ENCODE assay signal across 23 cellular contexts in the genomic region with DNA sequence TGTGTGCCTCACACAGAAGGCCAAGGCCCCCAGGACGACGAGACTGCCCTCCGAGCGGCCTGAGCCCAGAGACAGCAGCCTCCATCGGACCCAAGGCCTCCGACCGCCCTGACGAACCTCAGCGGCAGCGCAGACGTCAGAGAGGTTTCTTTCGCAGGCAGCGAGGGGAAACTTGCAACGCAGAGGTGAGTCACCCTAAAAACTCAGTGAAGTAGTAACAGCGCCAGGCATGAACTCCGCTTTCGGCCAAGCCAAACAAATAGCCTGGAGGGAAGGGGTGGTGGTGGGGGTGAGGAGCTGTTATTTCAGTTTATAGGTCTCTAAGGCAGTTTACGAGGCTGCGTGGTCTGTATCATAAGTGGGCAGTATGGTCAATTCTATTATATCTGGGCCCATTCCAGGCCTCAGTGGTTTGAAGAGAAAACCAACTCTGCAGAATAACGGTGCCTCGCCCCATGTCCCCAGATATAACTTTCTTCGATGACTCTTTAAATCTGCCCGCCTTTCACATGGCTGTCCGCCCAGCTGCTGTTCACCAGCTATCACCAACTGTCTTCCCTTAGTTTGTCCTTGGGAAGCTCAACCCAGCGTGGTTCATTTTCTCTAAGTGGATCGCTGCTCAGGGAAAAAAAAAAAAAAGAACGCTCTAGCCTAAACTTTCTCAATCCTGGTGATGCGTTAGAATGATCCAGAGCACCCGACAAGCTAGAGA. TPM values are rescaled to one million over a fixed set of nuclear protein-coding genes. Genes with fewer than 3 reads are reported as not detected.
DNase-seq lines count a peak whose midpoint lies in the region; TF ChIP-seq lines count a peak whose summit lies in the region.
"Had no signal": no experiment of that assay in that cellular context is flagged by ENCODE, and none has a peak within 500 bp of the region (broad histone marks: within the 10 kb centered on the region; RNA-seq: fewer than 3 reads in every experiment).

No MANE protein-coding gene starts in this region.

- no peaks in the 10 kb centered on the region for H3K4me1 ChIP-seq in HEK293 (ENCODE audit: control insufficient read depth, insufficient read depth, low read length)
- H3K4me1 ChIP-seq: gastrocnemius medialis, parathyroid adenoma had no signal

- no peak overlapping the region for H3K4me3 ChIP-seq in HEK293 (ENCODE audit: low read depth, low read length)
- H3K4me3 ChIP-seq: gastrocnemius medialis, GM12878 had no signal

- no peak overlapping the region for H3K4me3 Mint-ChIP-seq in activated T-helper 1 cell treated with anti-CD3 and anti-CD28 coated beads, Interleukin-12 subunit alpha, Interleukin-12 subunit beta, Interleukin-2, Interleukin-4 antibody, amounts not matched to agents 30 ng/mL and 10 ng/mL and 1 ng/mL, durations not matched to agents 14 hours and 24 hours and 36 hours
- H3K4me3 Mint-ChIP-seq: activated naive CD8-positive, alpha-beta T cell treated with anti-CD3 and anti-CD28 coated beads, Interleukin-2, amount 10 ng/mL, durations not matched to agents 7 days and 5 days; CD4-positive, alpha-beta memory T cell; memory B cell; natural killer cell treated with Interleukin-12 subunit alpha and Interleukin-12 subunit beta and Interleukin-15 and Interleukin-18, amount 100 ng/mL, for 72 hours had no signal

- no peaks in the 10 kb centered on the region for H3K27me3 Mint-ChIP-seq in activated T-helper 1 cell treated with anti-CD3 and anti-CD28 coated beads, Interleukin-12 subunit alpha, Interleukin-12 subunit beta, Interleukin-2, Interleukin-4 antibody, amounts not matched to agents 30 ng/mL and 10 ng/mL and 1 ng/mL, durations not matched to agents 14 hours and 24 hours and 36 hours (ENCODE audit: insufficient read depth)
- H3K27me3 Mint-ChIP-seq: activated naive CD8-positive, alpha-beta T cell treated with anti-CD3 and anti-CD28 coated beads, Interleukin-2, amount 10 ng/mL, durations not matched to agents 7 days and 5 days; natural killer cell treated with Interleukin-12 subunit alpha and Interleukin-12 subunit beta and Interleukin-15 and Interleukin-18, amount 100 ng/mL, for 72 hours had no signal

- DNase-seq in activated T-helper 1 cell treated with anti-CD3 and anti-CD28 coated beads, Interleukin-12 subunit alpha, Interleukin-12 subunit beta, Interleukin-2, Interleukin-4 antibody, amounts not matched to agents 30 ng/mL and 10 ng/mL and 1 ng/mL, durations not matched to agents 14 hours and 24 hours and 36 hours (ENCODE audit: low spot score): no peak
- DNase-seq in iris pigment epithelial cell (ENCODE audit: low read depth) (peak; percentile 86), ureter (ENCODE audit: low spot score) (peak; percentile 74), cerebellar nuclear complex (lab: John Stamatoyannopoulos, UW) (no peak), NCI-H146 (lab: John Stamatoyannopoulos, UW) (no peak), SW480 (ENCODE audit: low spot score) (no peak)
- no peak for DNase-seq in activated effector memory CD4-positive, alpha-beta T cell treated with anti-CD3 and anti-CD28 coated beads, Interleukin-2, amount 50 U/mL, for 16 hours
- DNase-seq: activated CD4-positive, alpha-beta T cell treated with anti-CD3 and anti-CD28 coated beads for 48 hours; activated naive CD8-positive, alpha-beta T cell treated with anti-CD3 and anti-CD28 coated beads, Interleukin-2, amount 10 ng/mL, durations not matched to agents 7 days and 5 days; brain microvascular endothelial cell; CD4-positive, alpha-beta memory T cell; cortex of kidney; gastrocnemius medialis; Kasumi-1; NCI-H2107; NCI-H526 treated with DMSO at 0.1 percent for 48 hours had no signal

- H3K4me1 Mint-ChIP-seq in activated T-helper 1 cell treated with anti-CD3 and anti-CD28 coated beads, Interleukin-12 subunit alpha, Interleukin-12 subunit beta, Interleukin-2, Interleukin-4 antibody, amounts not matched to agents 30 ng/mL and 10 ng/mL and 1 ng/mL, durations not matched to agents 14 hours and 24 hours and 36 hours (ENCODE audit: low read depth): no peaks in the 10 kb centered on the region
- H3K4me1 Mint-ChIP-seq: activated naive CD8-positive, alpha-beta T cell treated with anti-CD3 and anti-CD28 coated beads, Interleukin-2, amount 10 ng/mL, durations not matched to agents 7 days and 5 days had no signal

- no peaks in the 10 kb centered on the region for H3K9me3 ChIP-seq in HEK293 (ENCODE audit: control insufficient read depth, insufficient read depth, low read depth, low read length)
- H3K9me3 ChIP-seq: gastrocnemius medialis had no signal

- CTCF ChIA-PET in HEK293 (lab: Yijun Ruan, JAX): interaction anchor here (0.7 kb wide), 1 partner anchor 85 kb away, joined by 3 read pairs; no protein-coding TSS in a partner anchor

- H3K27ac Mint-ChIP-seq in activated T-helper 1 cell treated with anti-CD3 and anti-CD28 coated beads, Interleukin-12 subunit alpha, Interleukin-12 subunit beta, Interleukin-2, Interleukin-4 antibody, amounts not matched to agents 30 ng/mL and 10 ng/mL and 1 ng/mL, durations not matched to agents 14 hours and 24 hours and 36 hours: peak overlapping the region; percentile 63
- H3K27ac Mint-ChIP-seq: activated naive CD8-positive, alpha-beta T cell treated with anti-CD3 and anti-CD28 coated beads, Interleukin-2, amount 10 ng/mL, durations not matched to agents 7 days and 5 days; activated T-helper 2 cell treated with anti-CD3 and anti-CD28 coated beads, Interferon-gamma antibody, Interleukin-2, Interleukin-4, amounts not matched to agents 10 μg/mL and 5 μg/mL and 100 μg/mL, durations not matched to agents 14 hours and 24 hours and 36 hours; CD4-positive, alpha-beta memory T cell; memory B cell; natural killer cell treated with Interleukin-12 subunit alpha and Interleukin-12 subunit beta and Interleukin-15 and Interleukin-18, amount 100 ng/mL, for 72 hours had no signal

- intact Hi-C loops in activated T-helper 1 cell treated with anti-CD3 and anti-CD28 coated beads, Interleukin-12 subunit alpha, Interleukin-12 subunit beta, Interleukin-2, Interleukin-4 antibody, amounts not matched to agents 30 ng/mL and 10 ng/mL and 1 ng/mL, durations not matched to agents 14 hours and 24 hours and 36 hours (cut with micrococcal nuclease): no loop called here

- peaks cover 9% of the 10 kb centered on the region for H3K9me3 Mint-ChIP-seq in activated T-helper 1 cell treated with anti-CD3 and anti-CD28 coated beads, Interleukin-12 subunit alpha, Interleukin-12 subunit beta, Interleukin-2, Interleukin-4 antibody, amounts not matched to agents 30 ng/mL and 10 ng/mL and 1 ng/mL, durations not matched to agents 14 hours and 24 hours and 36 hours

- H3K27ac ChIP-seq in HEK293 (ENCODE audit: extremely low read depth, low read depth, low read length): no peak overlapping the region
- H3K27ac ChIP-seq: brain microvascular endothelial cell, gastrocnemius medialis, parathyroid adenoma had no signal

- TF ChIP-seq CTCF in HEK293 (tag by site-specific recombination; IDR thresholded peaks at IDR 0.05): no peak

- H3K36me3 ChIP-seq in HEK293 (ENCODE audit: control insufficient read depth in 2 of 2, insufficient read depth in 1 of 2, low read length in 2 of 2): no peaks in the 10 kb centered on the region
- H3K36me3 ChIP-seq: brain microvascular endothelial cell, gastrocnemius medialis had no signal

- POLR2A ChIA-PET in HEK293 (lab: Yijun Ruan, JAX): no interaction called here

- no peaks in the 10 kb centered on the region for H3K36me3 Mint-ChIP-seq in activated T-helper 1 cell treated with anti-CD3 and anti-CD28 coated beads, Interleukin-12 subunit alpha, Interleukin-12 subunit beta, Interleukin-2, Interleukin-4 antibody, amounts not matched to agents 30 ng/mL and 10 ng/mL and 1 ng/mL, durations not matched to agents 14 hours and 24 hours and 36 hours (ENCODE audit: low read depth)
- H3K36me3 Mint-ChIP-seq: memory B cell; natural killer cell treated with Interleukin-12 subunit alpha and Interleukin-12 subunit beta and Interleukin-15 and Interleukin-18, amount 100 ng/mL, for 72 hours had no signal

TF ChIP-seq in HEK293, 187 proteins besides CTCF, POLR2A, EP300 and RAD21 (continues in another document):
- TF ChIP-seq ZNF521 (tag by site-specific recombination; IDR thresholded peaks at IDR 0.05) (no peak), ZNF473 (tag by site-specific recombination; IDR thresholded peaks at IDR 0.05) (no peak), ZIC2 (tag by site-specific recombination; IDR thresholded peaks at IDR 0.05) (no peak), ZFHX2 (tag by site-specific recombination; conservative IDR thresholded peaks at IDR 0.05) (peak; percentile 86), ZNF274 (IDR thresholded peaks at IDR 0.05; ENCODE audit: low read length) (no peak), ZNF274 (tag by site-specific recombination; IDR thresholded peaks at IDR 0.05; ENCODE audit: borderline replicate concordance) (no peak), ZNF785 (tag by site-specific recombination; IDR thresholded peaks at IDR 0.05) (no peak)

RNA-seq across cellular contexts. Expression of a gene that starts 43.5 kb away (rescaled TPM):
- not detected in 2 replicates for total RNA-seq in activated T-helper 1 cell treated with anti-CD3 and anti-CD28 coated beads, Interleukin-12 subunit alpha, Interleukin-12 subunit beta, Interleukin-2, Interleukin-4 antibody, amounts not matched to agents 30 ng/mL and 10 ng/mL and 1 ng/mL, durations not matched to agents 14 hours and 24 hours and 36 hours
- total RNA-seq in ureter: 31.7 TPM
- total RNA-seq: activated naive CD8-positive, alpha-beta T cell treated with anti-CD3 and anti-CD28 coated beads, Interleukin-2, amount 10 ng/mL, durations not matched to agents 7 days and 5 days; activated T-helper 2 cell treated with anti-CD3 and anti-CD28 coated beads, Interferon-gamma antibody, Interleukin-2, Interleukin-4, amounts not matched to agents 10 μg/mL and 5 μg/mL and 100 μg/mL, durations not matched to agents 14 hours and 24 hours and 36 hours; CD4-positive, alpha-beta memory T cell; GM12878; HT-29; natural killer cell treated with Interleukin-12 subunit alpha and Interleukin-12 subunit beta and Interleukin-15 and Interleukin-18, amount 100 ng/mL, for 72 hours had no signal

Comparison
In these comparisons a context has a peak if more than half of its experiments do, and no peak if none do; other contexts are left out.
1. DNase-seq: peak in iris pigment epithelial cell (single experiment) and ureter (single experiment); none in activated T-helper 1 cell treated with anti-CD3 and anti-CD28 coated beads, Interleukin-12 subunit alpha, Interleukin-12 subunit beta, Interleukin-2, Interleukin-4 antibody, amounts not matched to agents 30 ng/mL and 10 ng/mL and 1 ng/mL, durations not matched to agents 14 hours and 24 hours and 36 hours (single experiment), cerebellar nuclear complex (0 of 2), activated effector memory CD4-positive, alpha-beta T cell treated with anti-CD3 and anti-CD28 coated beads, Interleukin-2, amount 50 U/mL, for 16 hours (single experiment), NCI-H146 (single experiment) and SW480 (single experiment).
2. RNA of a gene that starts 43.5 kb away (total RNA-seq): 31.7 TPM in ureter (single experiment); not detected in activated T-helper 1 cell treated with anti-CD3 and anti-CD28 coated beads, Interleukin-12 subunit alpha, Interleukin-12 subunit beta, Interleukin-2, Interleukin-4 antibody, amounts not matched to agents 30 ng/mL and 10 ng/mL and 1 ng/mL, durations not matched to agents 14 hours and 24 hours and 36 hours; every median in the first group is over 10 times any median in the second.